Comparison of ENCODE assay signal across 30 cellular contexts in the genomic region with DNA sequence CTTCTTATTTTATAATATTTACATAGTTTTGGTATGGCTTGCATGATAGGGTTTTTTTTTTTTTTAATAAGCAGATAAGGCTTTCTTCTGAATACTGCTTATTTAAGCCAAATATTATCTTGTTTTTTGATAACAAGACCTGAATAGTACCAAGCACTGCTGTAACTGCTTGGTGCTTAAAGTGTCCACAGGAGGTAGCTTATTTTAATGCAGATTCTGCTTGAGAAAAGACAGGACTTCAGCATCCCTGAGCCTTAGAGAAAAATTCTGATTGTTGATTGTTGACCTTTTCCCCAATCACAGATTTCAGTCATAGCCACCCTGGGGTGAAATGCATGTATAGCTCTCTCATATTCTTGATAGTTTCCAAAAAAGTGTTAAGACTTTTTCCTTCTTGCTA.
"Had no signal": no experiment of that assay in that cellular context is flagged by ENCODE, and none has a peak within 500 bp of the region (broad histone marks: within the 10 kb centered on the region; RNA-seq: fewer than 3 reads in every experiment).

No MANE protein-coding gene starts in this region.

- DNase-seq: naive thymus-derived CD8-positive, alpha-beta T cell; nephron progenitor cell; occipital lobe; ovary; posterior cingulate gyrus; psoas muscle; right cardiac atrium; right lobe of liver; sigmoid colon; small intestine; stimulated activated CD4-positive, alpha-beta T cell treated with anti-CD3 and anti-CD28 coated beads, Interleukin-1b, Interleukin-23, amount 100 ng/mL, for 48 hours; stimulated activated CD4-positive, alpha-beta T cell treated with anti-CD3 and anti-CD28 coated beads, Interleukin-4, amount 100 ng/mL, for 1 hour; stimulated activated CD4-positive, alpha-beta T cell treated with anti-CD3 and anti-CD28 coated beads, Interleukin-4, amount 100 ng/mL, for 4 hours; stimulated activated CD8-positive, alpha-beta memory T cell treated with anti-CD3 and anti-CD28 coated beads, Interleukin-4, amount 100 ng/mL, for 48 hours; stimulated activated naive CD4-positive, alpha-beta T cell; stimulated activated naive CD8-positive, alpha-beta T cell treated with anti-CD3 and anti-CD28 coated beads, Interleukin-15, amount 100 ng/mL, for 72 hours; stimulated activated naive CD8-positive, alpha-beta T cell treated with anti-CD3 and anti-CD28 coated beads, Interleukin-15, Interleukin-2, amounts not matched to agents 100 U/mL and 50 U/mL, for 24 hours; substantia nigra; testis; tibial artery; transverse colon; upper lobe of right lung; uterus had no signal

- H3K4me3 ChIP-seq: ovary, psoas muscle, right lobe of liver, sigmoid colon, suprapubic skin, testis, tibial artery, transverse colon, upper lobe of right lung, uterus had no signal

- ATAC-seq: naive thymus-derived CD8-positive, alpha-beta T cell; natural killer cell treated with Interleukin-12 subunit alpha and Interleukin-12 subunit beta and Interleukin-15 and Interleukin-18, amount 100 ng/mL, for 72 hours; psoas muscle; right cardiac atrium; right lobe of liver; stimulated activated memory B cell treated with anti-CD40 and anti-IgM and Interleukin-4, amounts not matched to agents 10 μg/mL and 1 μg/mL and 100 μg/mL, for 72 hours; stimulated activated naive CD8-positive, alpha-beta T cell treated with anti-CD3 and anti-CD28 coated beads, Interleukin-15, amount 100 ng/mL, for 72 hours; stimulated activated naive CD8-positive, alpha-beta T cell treated with anti-CD3 and anti-CD28 coated beads, Interleukin-15, Interleukin-2, amounts not matched to agents 100 U/mL and 50 U/mL, for 24 hours; upper lobe of right lung had no signal

- H3K27ac Mint-ChIP-seq: natural killer cell treated with Interleukin-12 subunit alpha and Interleukin-12 subunit beta and Interleukin-15 and Interleukin-18, amount 100 ng/mL, for 72 hours; nephron progenitor cell; progenitor cell of endocrine pancreas; stimulated activated memory B cell treated with anti-CD40 and anti-IgM and Interleukin-4, amounts not matched to agents 10 μg/mL and 1 μg/mL and 100 μg/mL, for 72 hours; stimulated activated naive CD8-positive, alpha-beta T cell treated with anti-CD3 and anti-CD28 coated beads, Interleukin-15, amount 100 ng/mL, for 72 hours; type B pancreatic cell had no signal

- H3K27me3 Mint-ChIP-seq: naive thymus-derived CD8-positive, alpha-beta T cell; natural killer cell treated with Interleukin-12 subunit alpha and Interleukin-12 subunit beta and Interleukin-15 and Interleukin-18, amount 100 ng/mL, for 72 hours; stimulated activated memory B cell treated with anti-CD40 and anti-IgM and Interleukin-4, amounts not matched to agents 10 μg/mL and 1 μg/mL and 100 μg/mL, for 72 hours; stimulated activated naive CD8-positive, alpha-beta T cell treated with anti-CD3 and anti-CD28 coated beads, Interleukin-15, amount 100 ng/mL, for 72 hours had no signal

- H3K36me3 ChIP-seq: ovary, right lobe of liver, sigmoid colon, suprapubic skin, tibial artery, transverse colon, upper lobe of right lung, uterus had no signal

- H3K36me3 Mint-ChIP-seq: naive thymus-derived CD8-positive, alpha-beta T cell; natural killer cell treated with Interleukin-12 subunit alpha and Interleukin-12 subunit beta and Interleukin-15 and Interleukin-18, amount 100 ng/mL, for 72 hours; stimulated activated memory B cell treated with anti-CD40 and anti-IgM and Interleukin-4, amounts not matched to agents 10 μg/mL and 1 μg/mL and 100 μg/mL, for 72 hours; type B pancreatic cell had no signal

- H3K9me3 Mint-ChIP-seq: nephron progenitor cell, neural crest cell, type B pancreatic cell had no signal

- H3K27ac ChIP-seq: ovary, parathyroid adenoma, psoas muscle, right lobe of liver, sigmoid colon, suprapubic skin, testis, tibial artery, transverse colon, upper lobe of right lung, uterus had no signal

- H3K4me3 Mint-ChIP-seq: naive thymus-derived CD8-positive, alpha-beta T cell; natural killer cell treated with Interleukin-12 subunit alpha and Interleukin-12 subunit beta and Interleukin-15 and Interleukin-18, amount 100 ng/mL, for 72 hours; nephron progenitor cell; neural crest cell; stimulated activated memory B cell treated with anti-CD40 and anti-IgM and Interleukin-4, amounts not matched to agents 10 μg/mL and 1 μg/mL and 100 μg/mL, for 72 hours; stimulated activated naive CD8-positive, alpha-beta T cell treated with anti-CD3 and anti-CD28 coated beads, Interleukin-15, amount 100 ng/mL, for 72 hours; type B pancreatic cell had no signal

- H3K4me1 ChIP-seq: parathyroid adenoma, psoas muscle, right lobe of liver, sigmoid colon, suprapubic skin, testis, tibial artery, transverse colon, upper lobe of right lung, uterus had no signal

- H3K9ac ChIP-seq: parathyroid adenoma had no signal

- H3K9me3 ChIP-seq: ovary, psoas muscle, right lobe of liver, sigmoid colon, suprapubic skin, testis, tibial artery, transverse colon, upper lobe of right lung, uterus had no signal

- H3K4me1 Mint-ChIP-seq: naive thymus-derived CD8-positive, alpha-beta T cell; nephron progenitor cell; stimulated activated memory B cell treated with anti-CD40 and anti-IgM and Interleukin-4, amounts not matched to agents 10 μg/mL and 1 μg/mL and 100 μg/mL, for 72 hours; stimulated activated naive CD8-positive, alpha-beta T cell treated with anti-CD3 and anti-CD28 coated beads, Interleukin-15, amount 100 ng/mL, for 72 hours had no signal

- H3K27me3 ChIP-seq: ovary, right lobe of liver, sigmoid colon, suprapubic skin, testis, tibial artery, transverse colon, uterus had no signal
